In the genomic region with DNA sequence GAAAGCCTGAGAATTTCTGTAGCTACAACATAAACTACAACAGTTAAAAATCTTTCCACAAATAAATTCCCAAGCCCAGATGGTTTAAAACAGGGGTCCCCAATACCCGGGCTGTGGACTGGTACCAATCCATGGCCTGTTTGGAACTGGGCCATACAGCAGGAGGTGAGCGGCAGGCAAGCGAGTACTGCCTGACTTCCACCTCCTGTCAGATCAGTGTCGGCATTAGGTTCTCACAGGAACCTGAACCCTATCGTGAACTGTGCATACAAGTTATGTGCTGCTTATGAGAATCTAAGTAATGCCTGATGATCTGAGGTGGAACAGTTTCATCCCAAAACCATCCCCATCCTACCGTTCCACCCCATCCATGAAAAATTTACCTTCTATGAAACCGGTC, we compare ENCODE assay signal across 27 cellular contexts.
"Had no signal": no experiment of that assay in that cellular context is flagged by ENCODE, and none has a peak within 500 bp of the region (broad histone marks: within the 10 kb centered on the region; RNA-seq: fewer than 3 reads in every experiment).

No MANE protein-coding gene starts in this region.

- H3K27ac Mint-ChIP-seq: stimulated activated effector memory CD8-positive, alpha-beta T cell treated with anti-CD3 and anti-CD28 coated beads, Interleukin-12 subunit alpha, Interleukin-12 subunit beta, amount 100 ng/mL, for 72 hours; stimulated activated memory B cell treated with anti-CD40 and anti-IgM and Interleukin-4, amounts not matched to agents 10 μg/mL and 1 μg/mL and 100 μg/mL, for 72 hours; stimulated activated naive B cell treated with anti-CD40 and anti-IgM and Interleukin-4, amounts not matched to agents 10 μg/mL and 1 μg/mL and 100 μg/mL, for 72 hours; stimulated activated naive CD8-positive, alpha-beta T cell treated with anti-CD3 and anti-CD28 coated beads, Interleukin-15, amount 100 ng/mL, for 72 hours; stimulated activated naive CD8-positive, alpha-beta T cell treated with anti-CD3 and anti-CD28 coated beads, Interleukin-15, Interleukin-2, amounts not matched to agents 100 ng/mL and 50 ng/mL, for 24 hours; type B pancreatic cell had no signal

- H3K9me3 ChIP-seq: stomach, suprapubic skin, testis, thoracic aorta, thyroid gland, tibial artery, tibial nerve, transverse colon, upper lobe of left lung, upper lobe of right lung, uterus, vagina had no signal

- H3K4me1 Mint-ChIP-seq: stimulated activated effector memory CD8-positive, alpha-beta T cell treated with anti-CD3 and anti-CD28 coated beads, Interleukin-12 subunit alpha, Interleukin-12 subunit beta, amount 100 ng/mL, for 72 hours; stimulated activated memory B cell treated with anti-CD40 and anti-IgM and Interleukin-4, amounts not matched to agents 10 μg/mL and 1 μg/mL and 100 μg/mL, for 72 hours; stimulated activated naive B cell treated with anti-CD40 and anti-IgM and Interleukin-4, amounts not matched to agents 10 μg/mL and 1 μg/mL and 100 μg/mL, for 72 hours; stimulated activated naive CD8-positive, alpha-beta T cell treated with anti-CD3 and anti-CD28 coated beads, Interleukin-15, amount 100 ng/mL, for 72 hours had no signal

- H3K4me1 ChIP-seq: stomach, suprapubic skin, testis, thyroid gland, tibial artery, tibial nerve, transverse colon, upper lobe of left lung, upper lobe of right lung, uterus, vagina had no signal

- DNase-seq: stimulated activated CD4-positive, alpha-beta T cell treated with anti-CD3 and anti-CD28 coated beads, Interleukin-2, amount 100 ng/mL, for 48 hours; stimulated activated CD4-positive, alpha-beta T cell treated with anti-CD3 and anti-CD28 coated beads, Interleukin-4, amount 100 ng/mL, for 1 hour; stimulated activated CD4-positive, alpha-beta T cell treated with anti-CD3 and anti-CD28 coated beads, Interleukin-4, amount 100 ng/mL, for 24 hours; stimulated activated CD4-positive, alpha-beta T cell treated with anti-CD3 and anti-CD28 coated beads, Interleukin-4, amount 100 ng/mL, for 4 hours; stimulated activated CD8-positive, alpha-beta memory T cell treated with anti-CD3 and anti-CD28 coated beads, Interleukin-4, amount 100 ng/mL, for 48 hours; stimulated activated naive B cell treated with anti-CD40 and anti-IgM and Interleukin-4, amounts not matched to agents 10 μg/mL and 1 μg/mL and 100 μg/mL, for 72 hours; stimulated activated naive CD4-positive, alpha-beta T cell; stimulated activated naive CD4-positive, alpha-beta T cell treated with Interleukin-2 at 50 U/mL for 16 hours; stimulated activated naive CD8-positive, alpha-beta T cell treated with anti-CD3 and anti-CD28 coated beads, Interleukin-15, amount 100 ng/mL, for 72 hours; stimulated activated naive CD8-positive, alpha-beta T cell treated with anti-CD3 and anti-CD28 coated beads, Interleukin-15, Interleukin-2, amounts not matched to agents 100 U/mL and 50 U/mL, for 24 hours; stomach; testis; thyroid gland; tibial artery; transverse colon; trophoblast cell; upper lobe of left lung; upper lobe of right lung; uterus had no signal

- H3K36me3 Mint-ChIP-seq: stimulated activated effector memory CD8-positive, alpha-beta T cell treated with anti-CD3 and anti-CD28 coated beads, Interleukin-12 subunit alpha, Interleukin-12 subunit beta, amount 100 ng/mL, for 72 hours; stimulated activated memory B cell treated with anti-CD40 and anti-IgM and Interleukin-4, amounts not matched to agents 10 μg/mL and 1 μg/mL and 100 μg/mL, for 72 hours; stimulated activated naive B cell treated with anti-CD40 and anti-IgM and Interleukin-4, amounts not matched to agents 10 μg/mL and 1 μg/mL and 100 μg/mL, for 72 hours; type B pancreatic cell had no signal

- H3K36me3 ChIP-seq: stomach, suprapubic skin, thoracic aorta, thyroid gland, tibial artery, tibial nerve, transverse colon, upper lobe of right lung, uterus, vagina had no signal

- H3K9me3 Mint-ChIP-seq: stimulated activated memory B cell treated with anti-CD40 and anti-IgM and Interleukin-4, amounts not matched to agents 10 μg/mL and 1 μg/mL and 100 μg/mL, for 72 hours; stimulated activated naive B cell treated with anti-CD40 and anti-IgM and Interleukin-4, amounts not matched to agents 10 μg/mL and 1 μg/mL and 100 μg/mL, for 72 hours; type B pancreatic cell had no signal

- H3K4me3 Mint-ChIP-seq: stimulated activated effector memory CD8-positive, alpha-beta T cell treated with anti-CD3 and anti-CD28 coated beads, Interleukin-12 subunit alpha, Interleukin-12 subunit beta, amount 100 ng/mL, for 72 hours; stimulated activated memory B cell treated with anti-CD40 and anti-IgM and Interleukin-4, amounts not matched to agents 10 μg/mL and 1 μg/mL and 100 μg/mL, for 72 hours; stimulated activated naive B cell treated with anti-CD40 and anti-IgM and Interleukin-4, amounts not matched to agents 10 μg/mL and 1 μg/mL and 100 μg/mL, for 72 hours; stimulated activated naive CD8-positive, alpha-beta T cell treated with anti-CD3 and anti-CD28 coated beads, Interleukin-15, amount 100 ng/mL, for 72 hours; stimulated activated naive CD8-positive, alpha-beta T cell treated with anti-CD3 and anti-CD28 coated beads, Interleukin-15, Interleukin-2, amounts not matched to agents 100 ng/mL and 50 ng/mL, for 24 hours; type B pancreatic cell had no signal

- ATAC-seq: stimulated activated effector memory CD8-positive, alpha-beta T cell treated with anti-CD3 and anti-CD28 coated beads, Interleukin-12 subunit alpha, Interleukin-12 subunit beta, amount 100 ng/mL, for 72 hours; stimulated activated memory B cell treated with anti-CD40 and anti-IgM and Interleukin-4, amounts not matched to agents 10 μg/mL and 1 μg/mL and 100 μg/mL, for 72 hours; stimulated activated naive B cell treated with anti-CD40 and anti-IgM and Interleukin-4, amounts not matched to agents 10 μg/mL and 1 μg/mL and 100 μg/mL, for 72 hours; stimulated activated naive CD8-positive, alpha-beta T cell treated with anti-CD3 and anti-CD28 coated beads, Interleukin-15, amount 100 ng/mL, for 72 hours; stimulated activated naive CD8-positive, alpha-beta T cell treated with anti-CD3 and anti-CD28 coated beads, Interleukin-15, Interleukin-2, amounts not matched to agents 100 U/mL and 50 U/mL, for 24 hours; upper lobe of right lung had no signal

- H3K27me3 Mint-ChIP-seq: stimulated activated memory B cell treated with anti-CD40 and anti-IgM and Interleukin-4, amounts not matched to agents 10 μg/mL and 1 μg/mL and 100 μg/mL, for 72 hours; stimulated activated naive B cell treated with anti-CD40 and anti-IgM and Interleukin-4, amounts not matched to agents 10 μg/mL and 1 μg/mL and 100 μg/mL, for 72 hours; stimulated activated naive CD8-positive, alpha-beta T cell treated with anti-CD3 and anti-CD28 coated beads, Interleukin-15, amount 100 ng/mL, for 72 hours; stimulated activated naive CD8-positive, alpha-beta T cell treated with anti-CD3 and anti-CD28 coated beads, Interleukin-15, Interleukin-2, amounts not matched to agents 100 ng/mL and 50 ng/mL, for 24 hours; type B pancreatic cell had no signal

- H3K4me3 ChIP-seq: stomach, suprapubic skin, testis, thoracic aorta, thyroid gland, tibial artery, tibial nerve, transverse colon, upper lobe of left lung, upper lobe of right lung, uterus, vagina had no signal
